In genomic region chr15:68187559-68187958, GRCh38 we compare ENCODE assay signal across 8 cellular contexts. TPM values are rescaled to one million over a fixed set of nuclear protein-coding genes. Genes with fewer than 3 reads are reported as not detected.
DNase-seq lines count a peak whose midpoint lies in the region; ATAC-seq and TF ChIP-seq lines count a peak whose summit lies in the region.

No MANE protein-coding gene starts in this region.

- peaks cover 29% of the 10 kb centered on the region for H3K36me3 ChIP-seq in CD8-positive, alpha-beta T cell (ENCODE audit: insufficient read depth, low read length)

- H2BK120ac ChIP-seq in H9 (ENCODE audit: low read depth, low read length, poor library complexity, severe bottlenecking), result no peak overlapping the region

- H3K4me1 ChIP-seq in H9 (ENCODE audit: insufficient read depth, low read length), result no peaks in the 10 kb centered on the region; the same call in 1 of the 2 replicates
- no peaks in the 10 kb centered on the region for H3K4me1 ChIP-seq in CD8-positive, alpha-beta T cell (ENCODE audit: insufficient read depth, low read length)

- H3K18ac ChIP-seq in H9 (ENCODE audit: insufficient read length, low read depth, low read length), result no peak overlapping the region

- no peak overlapping the region for H3K27ac ChIP-seq in H9 (ENCODE audit: insufficient read length, low read depth, low read length)
- H3K27ac ChIP-seq in CD8-positive, alpha-beta T cell (ENCODE audit: low read depth, low read length), result no peak overlapping the region

- no peak overlapping the region for H2BK5ac ChIP-seq in H9 (ENCODE audit: insufficient read length, low read length)

- H4K20me1 ChIP-seq in H9 (ENCODE audit: control insufficient read depth, insufficient read depth, insufficient read length), result no peaks in the 10 kb centered on the region

- H4K91ac ChIP-seq in H9 (ENCODE audit: insufficient read length, low read depth, low read length), result no peak overlapping the region

- intact Hi-C loops in CD8-positive, alpha-beta T cell (cut with DNase I, micrococcal nuclease), result no loop called here

- ATAC-seq in CD8-positive, alpha-beta T cell, result no peak

- no peak overlapping the region for H3K9ac ChIP-seq in H9 (ENCODE audit: extremely low read depth, insufficient read length, low read length)

- H3K27me3 ChIP-seq in H9 (ENCODE audit: insufficient read depth, low read length), result no peaks in the 10 kb centered on the region
- H3K27me3 ChIP-seq in CD8-positive, alpha-beta T cell (ENCODE audit: insufficient read depth, low read length), result no peaks in the 10 kb centered on the region

- H2AK5ac ChIP-seq in H9 (ENCODE audit: insufficient read length, low read length), result no peak overlapping the region

- no peak overlapping the region for H2BK20ac ChIP-seq in H9 (ENCODE audit: low read depth, low read length, poor library complexity, severe bottlenecking)

- CTCF ChIA-PET in CD8-positive, alpha-beta T cell (lab: Charles Lee), result no interaction called here

- no peak for TF ChIP-seq CTCF in AG10803 (conservative IDR thresholded peaks at IDR 0.05; ENCODE audit: low read length)
- no peak for TF ChIP-seq CTCF in H9 (conservative IDR thresholded peaks at IDR 0.05)
- no peak for TF ChIP-seq CTCF in CD8-positive, alpha-beta T cell (IDR thresholded peaks at IDR 0.05)

- H3K27ac Mint-ChIP-seq in H9, result 0 out of 7 replicates have a peak overlapping the region, but pooled peaks of 1 of the 3 experiments have one; percentile 44
- no peak overlapping the region for H3K27ac Mint-ChIP-seq in CD8-positive, alpha-beta T cell

- H3K4me3 ChIP-seq in AG10803 (ENCODE audit: low read length), result peak overlapping the region; percentile 15; the same call in 1 of the 2 replicates
- H3K4me3 ChIP-seq in CD8-positive, alpha-beta T cell (ENCODE audit: low read depth, low read length), result no peak overlapping the region

- H3K4me2 ChIP-seq in H9 (ENCODE audit: insufficient read depth, insufficient read length, low read length), result no peak overlapping the region

- H3K23ac ChIP-seq in H9 (ENCODE audit: insufficient read length, low read depth, low read length), result no peak overlapping the region

- H3K56ac ChIP-seq in H9 (ENCODE audit: insufficient read length, low read depth, low read length), result no peak overlapping the region

- no peaks in the 10 kb centered on the region for H3K9me3 ChIP-seq in H9 (ENCODE audit: control insufficient read depth, low read depth, low read length)
- H3K9me3 ChIP-seq in CD8-positive, alpha-beta T cell (ENCODE audit: low read length), result no peaks in the 10 kb centered on the region

- H3K79me1 ChIP-seq in H9 (ENCODE audit: insufficient read depth, low read depth, low read length, poor library complexity, severe bottlenecking), result no peaks in the 10 kb centered on the region

- H4K5ac ChIP-seq in H9 (ENCODE audit: insufficient read length, low read depth, low read length), result no peak overlapping the region

- H3K4me3 Mint-ChIP-seq in H9, result no peak overlapping the region
- no peak overlapping the region for H3K4me3 Mint-ChIP-seq in CD8-positive, alpha-beta T cell

- no peaks in the 10 kb centered on the region for H3K79me2 ChIP-seq in H9 (ENCODE audit: insufficient read depth, low read length)

- H3K4ac ChIP-seq in H9 (ENCODE audit: low read depth, low read length), result no peak overlapping the region

- H3K4me1 Mint-ChIP-seq in H9, result peaks cover 14% of the 10 kb centered on the region in 2 experiments
- H3K4me1 Mint-ChIP-seq in CD8-positive, alpha-beta T cell (ENCODE audit: low read depth), result no peaks in the 10 kb centered on the region

- H3K23me2 ChIP-seq in H9 (ENCODE audit: insufficient read length, low read depth, low read length, poor library complexity, severe bottlenecking), result no peaks in the 10 kb centered on the region

- H3T11ph ChIP-seq in H9 (ENCODE audit: low read length), result no peak overlapping the region

- POLR2A ChIA-PET in CD8-positive, alpha-beta T cell (lab: Charles Lee), result no interaction called here

- no peak overlapping the region for H2AFZ ChIP-seq in H9 (ENCODE audit: low read length)

- no peaks in the 10 kb centered on the region for H3K27me3 Mint-ChIP-seq in H9 (ENCODE audit: low read depth)
- H3K27me3 Mint-ChIP-seq in CD8-positive, alpha-beta T cell (ENCODE audit: low read depth), result no peaks in the 10 kb centered on the region

- WGBS in H9 (ENCODE audit: extremely low coverage, insufficient read length, low lambda C conversion rate), result no CpG with 5 or more reads among the region's 9 CpGs

- DNase-seq in AG10803 (ENCODE audit: low read depth), result peak; percentile 73
- DNase-seq in NCI-H2171 treated with DMSO at 0.1 percent for 48 hours (lab: John Stamatoyannopoulos, UW), result peak; percentile 93
- DNase-seq in dermis blood vessel endothelial cell, result peak; percentile 25
- peak; percentile 81 for DNase-seq in myocyte (ENCODE audit: low read depth)
- no peak for DNase-seq in activated CD4-positive, CD25-positive, alpha-beta regulatory T cell (lab: John Stamatoyannopoulos, UW)
- DNase-seq in H9, result no peak
- DNase-seq in ecto neural progenitor cell (ENCODE audit: low spot score), result no peak
- DNase-seq in CD8-positive, alpha-beta T cell, result no peak

- no peak overlapping the region for H4K8ac ChIP-seq in H9 (replicated peaks; ENCODE audit: insufficient read length, low read depth, low read length)

- no peak overlapping the region for H2BK12ac ChIP-seq in H9 (ENCODE audit: insufficient read length, low read depth, low read length)

- H2BK15ac ChIP-seq in H9 (ENCODE audit: low read depth, low read length), result no peak overlapping the region

- peaks cover 11 to 53% (median 40%) of the 10 kb centered on the region in 3 experiments; a peak in 6 of 7 replicates for H3K36me3 Mint-ChIP-seq in H9 (ENCODE audit: insufficient read depth in 1 of 3, low read depth in 3 of 3)
- peaks cover 88% of the 10 kb centered on the region for H3K36me3 Mint-ChIP-seq in CD8-positive, alpha-beta T cell

- H3K14ac ChIP-seq in H9 (ENCODE audit: insufficient read depth, low read length), result no peak overlapping the region

- H3K9me3 Mint-ChIP-seq in H9, result no peaks in the 10 kb centered on the region
- no peaks in the 10 kb centered on the region for H3K9me3 Mint-ChIP-seq in CD8-positive, alpha-beta T cell

RNA-seq across cellular contexts. Expression of gene CALML4, which starts 17.6 kb away (rescaled TPM):
- total RNA-seq in dermis blood vessel endothelial cell (1.8 and 2.0 TPM in 2 replicates), myocyte (0.26 and 2.5 TPM in 2 replicates), H9 (2021) (8.2 and 11.8 TPM in 2 replicates)
- 2.2 TPM for polyA plus RNA-seq in myocyte (2012)
- total RNA-seq in CD8-positive, alpha-beta T cell, result under 1 TPM; 0.68 to 1.00 TPM

RNA-seq across cellular contexts. Expression of gene CLN6, which starts 42.0 kb away (rescaled TPM):
- total RNA-seq in dermis blood vessel endothelial cell, result 10.6 and 16.0 TPM in 2 replicates
- 14.1 and 16.0 TPM in 2 replicates for total RNA-seq in myocyte
- polyA plus RNA-seq in myocyte (2012), result 14.9 TPM
- 68.7 and 71.9 TPM in 2 replicates for total RNA-seq in H9 (2021)
- total RNA-seq in CD8-positive, alpha-beta T cell, result 1 to 10 TPM; 7.6 to 7.9 TPM

Comparison
In these comparisons a context has a peak if more than half of its experiments do, and no peak if none do; other contexts are left out.
1. DNase-seq: peak in AG10803 (single experiment), NCI-H2171 treated with DMSO at 0.1 percent for 48 hours (single experiment), dermis blood vessel endothelial cell (single experiment) and myocyte (single experiment); none in activated CD4-positive, CD25-positive, alpha-beta regulatory T cell (0 of 4), H9 (single experiment), ecto neural progenitor cell (single experiment) and CD8-positive, alpha-beta T cell (0 of 7).